9 cellular contexts compared by ENCODE assay signal in genomic region chr10:53983431-53983830, GRCh38.
"Had no signal": no experiment of that assay in that cellular context is flagged by ENCODE, and none has a peak within 500 bp of the region (broad histone marks: within the 10 kb centered on the region; RNA-seq: fewer than 3 reads in every experiment).

No MANE protein-coding gene starts in this region.

- H3K27ac ChIP-seq: GM23248 had no signal

- H3K4me3 ChIP-seq: GM23248, GM23338, HAP-1 had no signal

- DNase-seq: GM23248, GOT3, H7, H9, HCEC 1CT, HFFc6 had no signal

- H2AFZ ChIP-seq: GM23248, GM23338 had no signal

- H3K36me3 ChIP-seq: HAP-1 had no signal

- H3K9ac ChIP-seq: GM23248 had no signal

- H3K4me2 ChIP-seq: GM23338 had no signal

- H3K9me3 ChIP-seq: HAP-1 had no signal

- ATAC-seq: GM23338, HCT116 had no signal

- H3K4me1 ChIP-seq: HAP-1 had no signal
